ENCODE assay signal across 19 cellular contexts in genomic region chr5:67170783-67171182, GRCh38. TPM values are rescaled to one million over a fixed set of nuclear protein-coding genes. Genes with fewer than 3 reads are reported as not detected.
"Had no signal": no experiment of that assay in that cellular context is flagged by ENCODE, and none has a peak within 500 bp of the region (broad histone marks: within the 10 kb centered on the region; RNA-seq: fewer than 3 reads in every experiment).

No MANE protein-coding gene starts in this region.

- ATAC-seq: activated CD8-positive, alpha-beta T cell treated with anti-CD3 and anti-CD28 coated beads for 36 hours; activated naive CD8-positive, alpha-beta T cell treated with anti-CD3 and anti-CD28 coated beads, Interleukin-2, amount 50 U/mL, for 24 hours; esophagus mucosa; naive thymus-derived CD8-positive, alpha-beta T cell; sciatic nerve; stimulated activated memory B cell treated with anti-CD40 and anti-IgM and Interleukin-4, amounts not matched to agents 10 μg/mL and 1 μg/mL and 100 μg/mL, for 72 hours had no signal

- DNase-seq: activated CD4-positive, alpha-beta T cell treated with anti-CD3 and anti-CD28 coated beads for 48 hours; activated CD4-positive, CD25-positive, alpha-beta regulatory T cell; activated CD8-positive, alpha-beta T cell treated with anti-CD3 and anti-CD28 coated beads for 36 hours; activated naive CD4-positive, alpha-beta T cell treated with anti-CD3 and anti-CD28 coated beads, Interleukin-2, amount 10 ng/mL, durations not matched to agents 7 days and 5 days; activated naive CD8-positive, alpha-beta T cell treated with anti-CD3 and anti-CD28 coated beads, Interleukin-2, amount 50 U/mL, for 24 hours; activated T-cell treated with anti-CD3 and anti-CD28 coated beads, Interleukin-2, amount 50 U/mL, for 24 hours; cerebellar nuclear complex; effector CD4-positive, alpha-beta T cell; naive thymus-derived CD8-positive, alpha-beta T cell; stimulated activated CD4-positive, alpha-beta T cell treated with anti-CD3 and anti-CD28 coated beads, Interleukin-4, amount 100 ng/mL, for 4 hours; T-helper 1 cell; T-helper 9 cell; upper lobe of left lung had no signal

RNA-seq across cellular contexts. Expression of gene CD180, which starts 25.8 kb away (rescaled TPM):
- total RNA-seq: activated CD8-positive, alpha-beta T cell treated with anti-CD3 and anti-CD28 coated beads for 36 hours; glomerular endothelial cell; osteocyte; pulmonary artery endothelial cell had no signal
